In the genomic region with DNA sequence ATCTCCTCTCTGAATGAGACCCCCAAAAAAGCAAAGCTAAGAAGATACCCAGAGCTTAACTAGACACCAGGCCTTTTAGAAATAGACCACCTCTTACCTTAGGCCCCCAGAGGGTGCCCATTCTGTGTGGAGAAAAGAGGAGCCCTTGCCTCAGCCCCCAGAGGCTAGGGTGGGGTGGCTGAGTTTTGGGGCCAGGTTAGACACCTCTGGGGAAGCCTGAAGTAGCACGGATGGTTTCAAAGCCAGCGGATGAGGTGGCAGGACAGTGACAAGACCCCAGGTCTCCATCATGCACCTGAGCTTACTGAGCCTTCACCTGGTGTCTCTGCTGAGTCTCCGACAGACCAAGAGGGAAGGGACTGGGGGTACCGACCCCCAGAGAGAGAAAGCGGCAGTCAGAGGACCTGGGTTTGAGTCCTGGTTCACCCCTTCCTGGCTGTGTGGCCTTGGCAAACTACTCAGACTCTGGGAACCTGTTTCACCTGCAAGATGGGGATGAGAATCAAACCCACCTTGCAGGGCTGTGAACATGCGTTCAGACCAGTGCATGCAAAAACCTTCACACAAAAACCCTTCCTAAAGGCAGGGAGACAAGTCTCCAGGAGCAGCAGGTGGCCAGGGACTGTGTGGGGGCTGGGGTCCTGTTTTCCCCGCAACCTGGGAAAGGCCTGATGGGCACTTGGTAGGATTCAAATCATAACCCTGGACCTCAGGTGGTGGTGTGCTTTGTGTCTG, we compare ENCODE assay signal across 21 cellular contexts. TPM values are rescaled to one million over a fixed set of nuclear protein-coding genes. Genes with fewer than 3 reads are reported as not detected.
DNase-seq lines count a peak whose midpoint lies in the region; ATAC-seq and TF ChIP-seq lines count a peak whose summit lies in the region.
"Had no signal": no experiment of that assay in that cellular context is flagged by ENCODE, and none has a peak within 500 bp of the region (broad histone marks: within the 10 kb centered on the region; RNA-seq: fewer than 3 reads in every experiment).

No MANE protein-coding gene starts in this region.

- TF ChIP-seq CTCF in adrenal gland (IDR thresholded peaks at IDR 0.05) (no peak), testis (IDR thresholded peaks at IDR 0.05) (no peak)

- H3K9me3 Mint-ChIP-seq in activated T-cell treated with anti-CD3 and anti-CD28 coated beads, Interleukin-2, amount 50 U/mL, for 72 hours = no peaks in the 10 kb centered on the region

- H3K27ac Mint-ChIP-seq in activated T-cell treated with anti-CD3 and anti-CD28 coated beads, Interleukin-2, amount 50 U/mL, for 72 hours = no peak overlapping the region
- H3K27ac Mint-ChIP-seq: activated naive CD8-positive, alpha-beta T cell had no signal

- intact Hi-C loops in adrenal gland (cut with DNase I) (loop anchor here in 1 of 2 donors (2.0 to 5.0 kb wide), 2 partner anchors 242 to 557 kb away; no protein-coding TSS in a partner anchor), testis (cut with DNase I; ENCODE audit: low total_unique reads) (no loop called here)

- H3K4me1 Mint-ChIP-seq in activated T-cell treated with anti-CD3 and anti-CD28 coated beads, Interleukin-2, amount 50 U/mL, for 72 hours (ENCODE audit: low read depth) = no peaks in the 10 kb centered on the region

- no peaks in the 10 kb centered on the region for H3K36me3 ChIP-seq in adrenal gland (replicated peaks in 1 of 2)
- H3K36me3 ChIP-seq in testis (ENCODE audit: low read depth, missing control alignments) = no peaks in the 10 kb centered on the region
- H3K36me3 ChIP-seq: gastrocnemius medialis had no signal

- no peaks in the 10 kb centered on the region for H3K4me1 ChIP-seq in adrenal gland (replicated peaks in 1 of 2)
- no peaks in the 10 kb centered on the region for H3K4me1 ChIP-seq in testis
- H3K4me1 ChIP-seq: gastrocnemius medialis had no signal

- TF ChIP-seq POLR2A in adrenal gland (IDR thresholded peaks at IDR 0.05) = no peak
- TF ChIP-seq POLR2A in testis (IDR thresholded peaks at IDR 0.05) = no peak

- peak; percentile 12 to 16 for DNase-seq in activated T-cell treated with anti-CD3 and anti-CD28 coated beads, Interleukin-2, amount 50 U/mL, for 48 hours
- no peak for DNase-seq in activated T-cell treated with anti-CD3 and anti-CD28 coated beads, Interleukin-2, amount 50 U/mL, for 72 hours
- DNase-seq in adrenal gland (peak; percentile 0 to 51 (median 10)), mesenteric fat pad (ENCODE audit: low spot score) (peak; percentile 43), testis (peak; percentile 14), DMS 273 treated with DMSO at 0.1 percent for 48 hours (lab: John Stamatoyannopoulos, UW) (no peak), T-helper 9 cell (no peak)
- DNase-seq: dermis blood vessel endothelial cell; gastrocnemius medialis; KBM-7; NCI-H2081; stimulated activated CD4-positive, alpha-beta T cell treated with anti-CD3 and anti-CD28 coated beads, Interleukin-4, amount 100 ng/mL, for 1 hour had no signal

- no peak overlapping the region for H3K4me3 Mint-ChIP-seq in activated T-cell treated with anti-CD3 and anti-CD28 coated beads, Interleukin-2, amount 50 U/mL, for 72 hours
- H3K4me3 Mint-ChIP-seq: activated naive CD8-positive, alpha-beta T cell had no signal

- H3K4me3 ChIP-seq in adrenal gland (no peak overlapping the region), testis (no peak overlapping the region)
- H3K4me3 ChIP-seq: A549, skin epidermis had no signal

- no peaks in the 10 kb centered on the region for H3K27me3 ChIP-seq in adrenal gland
- no peaks in the 10 kb centered on the region for H3K27me3 ChIP-seq in testis
- H3K27me3 ChIP-seq: gastrocnemius medialis had no signal

- H3K27me3 Mint-ChIP-seq in activated T-cell treated with anti-CD3 and anti-CD28 coated beads, Interleukin-2, amount 50 U/mL, for 72 hours (ENCODE audit: low read depth) = peaks cover 6% of the 10 kb centered on the region
- H3K27me3 Mint-ChIP-seq: activated naive CD8-positive, alpha-beta T cell had no signal

- no peak for ATAC-seq in activated T-cell treated with anti-CD3 and anti-CD28 coated beads, Interleukin-2, amount 50 U/mL, for 72 hours (replicated peaks in 1 of 2)
- no peak for ATAC-seq in GM19452 (IDR thresholded peaks at IDR 0.05; ENCODE audit: unreplicated experiment)
- ATAC-seq: A549, gastrocnemius medialis, left colon had no signal

- H3K36me3 Mint-ChIP-seq in activated T-cell treated with anti-CD3 and anti-CD28 coated beads, Interleukin-2, amount 50 U/mL, for 72 hours (ENCODE audit: insufficient read depth in 2 of 2) = no peaks in the 10 kb centered on the region
- H3K36me3 Mint-ChIP-seq: activated naive CD8-positive, alpha-beta T cell had no signal

- WGBS in adrenal gland, 4 donors = 74 to 94% (median 78%) methylated on average over 4 to 7 of the region's 7 CpGs
- 87 to 88% methylated on average over 7 of the region's 7 CpGs for WGBS in testis, 2 donors

- H3K9me3 ChIP-seq in adrenal gland (replicated peaks in 1 of 3) (no peaks in the 10 kb centered on the region), testis (no peaks in the 10 kb centered on the region)
- H3K9me3 ChIP-seq: A549, gastrocnemius medialis had no signal

- H3K27ac ChIP-seq in adrenal gland (no peak overlapping the region), testis (no peak overlapping the region)
- H3K27ac ChIP-seq: A549, skin epidermis, VCaP had no signal

RNA-seq across cellular contexts. Expression of a gene that starts 7.7 kb away (rescaled TPM):
- not detected for total RNA-seq in activated T-cell treated with anti-CD3 and anti-CD28 coated beads, Interleukin-2, amount 50 U/mL, for 72 hours
- not detected for total RNA-seq in adrenal gland
- not detected for polyA plus RNA-seq in adrenal gland
- total RNA-seq in mesenteric fat pad = not detected
- total RNA-seq in testis = not detected
- not detected for polyA plus RNA-seq in testis (ENCODE audit: insufficient read depth, low read depth, low replicate concordance)
- total RNA-seq: dermis blood vessel endothelial cell, epithelial cell of proximal tubule, gastrocnemius medialis, left colon, NCI-H460, omental fat pad had no signal
- polyA plus RNA-seq: A549 had no signal

RNA-seq across cellular contexts. Expression of a gene that starts 36.3 kb away (rescaled TPM):
- total RNA-seq in activated T-cell treated with anti-CD3 and anti-CD28 coated beads, Interleukin-2, amount 50 U/mL, for 72 hours = under 1 TPM; 0.12 to 0.25 TPM
- total RNA-seq in adrenal gland (10 to 100 TPM in 1 of 8 donors, 1 to 10 TPM in 7; 2.6 to 15.7 (median 6.6) TPM), mesenteric fat pad (41.5 TPM), testis (1 to 10 TPM; 1.4 to 1.9 TPM)
- polyA plus RNA-seq in adrenal gland (10 to 100 TPM in 1 of 3 donors, 1 to 10 TPM in 2; 5.3 to 11.3 (median 5.8) TPM), testis (ENCODE audit: insufficient read depth, low read depth, low replicate concordance) (4.0 TPM)

Comparison
In these comparisons a context has a peak if more than half of its experiments do, and no peak if none do; other contexts are left out.
1. DNase-seq: peak in activated T-cell treated with anti-CD3 and anti-CD28 coated beads, Interleukin-2, amount 50 U/mL, for 48 hours (2 of 2), adrenal gland (7 of 7), mesenteric fat pad (single experiment) and testis (single experiment); none in activated T-cell treated with anti-CD3 and anti-CD28 coated beads, Interleukin-2, amount 50 U/mL, for 72 hours (0 of 2), DMS 273 treated with DMSO at 0.1 percent for 48 hours (single experiment) and T-helper 9 cell (single experiment).